ENCODE assay signal across 20 cellular contexts in the genomic region with DNA sequence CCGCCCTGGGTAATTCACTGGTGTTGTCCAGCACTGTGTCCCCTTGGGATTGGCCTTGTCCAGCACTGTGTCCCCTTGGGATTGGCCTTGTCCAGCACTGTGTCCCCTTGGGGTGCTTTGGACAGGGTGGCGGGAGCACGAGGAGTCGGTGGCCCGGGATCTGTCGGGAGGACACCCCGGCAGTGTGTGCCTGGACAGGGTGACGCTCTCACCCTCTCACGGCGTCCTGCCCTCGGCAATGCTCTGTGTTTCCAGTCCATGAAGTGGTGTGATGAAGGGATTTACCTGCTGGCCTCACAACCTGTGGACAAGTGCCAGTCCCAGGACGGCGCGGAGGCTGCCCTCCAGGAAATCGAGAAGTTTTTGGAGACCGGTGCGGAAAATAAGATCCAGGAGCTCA. TPM values are rescaled to one million over a fixed set of nuclear protein-coding genes. Genes with fewer than 3 reads are reported as not detected.
DNase-seq lines count a peak whose midpoint lies in the region; ATAC-seq, FAIRE-seq and TF ChIP-seq lines count a peak whose summit lies in the region.
"Had no signal": no experiment of that assay in that cellular context is flagged by ENCODE, and none has a peak within 500 bp of the region (broad histone marks: within the 10 kb centered on the region; RNA-seq: fewer than 3 reads in every experiment).

No MANE protein-coding gene starts in this region.

- CTCF ChIA-PET in naive thymus-derived CD4-positive, alpha-beta T cell (lab: Charles Lee) = no interaction called here

- H3K27ac Mint-ChIP-seq in T-helper 17 cell (peak overlapping the region; percentile 11), chondrocyte (ENCODE audit: unreplicated experiment) (no peak overlapping the region)
- H3K27ac Mint-ChIP-seq in naive thymus-derived CD4-positive, alpha-beta T cell = peak overlapping the region in 1 of 9 donors; percentile 6
- H3K27ac Mint-ChIP-seq: CD4-positive, CD25-positive, alpha-beta regulatory T cell had no signal

- H3K27me3 Mint-ChIP-seq in T-helper 17 cell (no peaks in the 10 kb centered on the region), chondrocyte (ENCODE audit: low read depth) (peaks cover 3% of the 10 kb centered on the region)
- H3K27me3 Mint-ChIP-seq in naive thymus-derived CD4-positive, alpha-beta T cell = no peaks in the 10 kb centered on the region
- H3K27me3 Mint-ChIP-seq: CD4-positive, CD25-positive, alpha-beta regulatory T cell had no signal

- H3K4me3 Mint-ChIP-seq in T-helper 17 cell (peak overlapping the region; percentile 36), chondrocyte (ENCODE audit: unreplicated experiment) (no peak overlapping the region)
- H3K4me3 Mint-ChIP-seq in naive thymus-derived CD4-positive, alpha-beta T cell = no peak overlapping the region
- H3K4me3 Mint-ChIP-seq: CD4-positive, CD25-positive, alpha-beta regulatory T cell had no signal

- no peaks in the 10 kb centered on the region for H3K27me3 ChIP-seq in naive thymus-derived CD4-positive, alpha-beta T cell (ENCODE audit: control insufficient read depth in 2 of 2, insufficient read depth in 2 of 2, low read length in 2 of 2)

- H3K36me3 ChIP-seq in naive thymus-derived CD4-positive, alpha-beta T cell (ENCODE audit: control insufficient read depth in 2 of 3, insufficient read depth in 3 of 3, low read length in 3 of 3) = peaks cover 0 to 56% (median 0%) of the 10 kb centered on the region in 3 experiments

- TF ChIP-seq CTCF in chondrocyte (IDR thresholded peaks at IDR 0.05) = no peak

- POLR2A ChIA-PET in naive thymus-derived CD4-positive, alpha-beta T cell (lab: Charles Lee) = no interaction called here

- no peak overlapping the region for H3K4me3 ChIP-seq in naive thymus-derived CD4-positive, alpha-beta T cell (ENCODE audit: low read length)

- no peaks in the 10 kb centered on the region for H3K9me3 ChIP-seq in T-helper 17 cell (ENCODE audit: control insufficient read depth, low read length, poor library complexity, severe bottlenecking)
- H3K9me3 ChIP-seq in naive thymus-derived CD4-positive, alpha-beta T cell (ENCODE audit: control insufficient read depth in 2 of 3, low read length in 3 of 3) = no peaks in the 10 kb centered on the region

- intact Hi-C loops in naive thymus-derived CD4-positive, alpha-beta T cell (cut with micrococcal nuclease) = no loop called here

- DNase-seq in T-helper 17 cell (no peak), chondrocyte (ENCODE audit: low spot score) (peak; percentile 92), substantia nigra (lab: John Stamatoyannopoulos, UW) (no peak), anterior cingulate cortex (lab: John Stamatoyannopoulos, UW) (no peak), NCI-H82 treated with DMSO at 0.1 percent for 48 hours (lab: John Stamatoyannopoulos, UW; ENCODE audit: unreplicated experiment) (no peak), GM19239 (ENCODE audit: insufficient read length, low spot score) (no peak)
- no peak for DNase-seq in naive thymus-derived CD4-positive, alpha-beta T cell
- DNase-seq: CD4-positive, CD25-positive, alpha-beta regulatory T cell; EL; GF-D8; H7; Kasumi-1; NCI-H1417; NCI-H1694 treated with DMSO at 0.1 percent for 48 hours; NCI-H2081 treated with DMSO at 0.1 percent for 48 hours; NCI-H2171 treated with DMSO at 0.1 percent for 48 hours; NCI-H524 treated with DMSO at 0.1 percent for 48 hours; NCI-H82; SHP77 treated with DMSO at 0.1 percent for 48 hours had no signal

- H3K9me3 Mint-ChIP-seq in chondrocyte (ENCODE audit: low read depth) = peaks cover 15% of the 10 kb centered on the region
- peaks cover 0 to 10% (median 0%) of the 10 kb centered on the region in 11 donors for H3K9me3 Mint-ChIP-seq in naive thymus-derived CD4-positive, alpha-beta T cell

- H3K27ac ChIP-seq in naive thymus-derived CD4-positive, alpha-beta T cell (ENCODE audit: low read depth, low read length) = no peak overlapping the region
- peak overlapping the region; percentile 6 for H3K27ac ChIP-seq in substantia nigra (ENCODE audit: low read depth, low read length, poor library complexity, severe bottlenecking)

- no peak for ATAC-seq in T-helper 17 cell
- ATAC-seq in naive thymus-derived CD4-positive, alpha-beta T cell = peak; percentile 24

- H3K36me3 Mint-ChIP-seq in T-helper 17 cell (ENCODE audit: low read depth) (peaks cover 6% of the 10 kb centered on the region), chondrocyte (ENCODE audit: low read depth) (peaks cover 7% of the 10 kb centered on the region)
- peaks cover 0 to 53% (median 30%) of the 10 kb centered on the region in 5 donors for H3K36me3 Mint-ChIP-seq in naive thymus-derived CD4-positive, alpha-beta T cell

- no peak for FAIRE-seq in GM19239 (lab: Jason Lieb, UNC)

- H3K4me1 ChIP-seq in naive thymus-derived CD4-positive, alpha-beta T cell (ENCODE audit: control insufficient read depth in 2 of 2, insufficient read depth in 2 of 2, low read length in 2 of 2) = no peaks in the 10 kb centered on the region

- peaks cover 2% of the 10 kb centered on the region for H3K4me1 Mint-ChIP-seq in T-helper 17 cell
- no peaks in the 10 kb centered on the region for H3K4me1 Mint-ChIP-seq in chondrocyte (ENCODE audit: low read depth)
- H3K4me1 Mint-ChIP-seq in naive thymus-derived CD4-positive, alpha-beta T cell = no peaks in the 10 kb centered on the region

RNA-seq across cellular contexts. Expression of a gene that starts 29.9 kb away (rescaled TPM):
- total RNA-seq in T-helper 17 cell = not detected
- total RNA-seq in chondrocyte = 0.34 to 0.85 TPM (median 0.60 TPM) in 3 replicates
- total RNA-seq in naive thymus-derived CD4-positive, alpha-beta T cell = under 1 TPM in 1 of 5 experiments, not detected in 4; 0.40 TPM
- polyA plus RNA-seq in naive thymus-derived CD4-positive, alpha-beta T cell = not detected
- total RNA-seq: CD4-positive, CD25-positive, alpha-beta regulatory T cell; MCF 10A had no signal
- polyA plus RNA-seq: CD4-positive, CD25-positive, alpha-beta regulatory T cell had no signal

RNA-seq across cellular contexts. Expression of a gene that starts 46.9 kb away (rescaled TPM):
- not detected for total RNA-seq in T-helper 17 cell
- 1.9 to 2.0 TPM in 2 of 3 replicates, not detected in the other for total RNA-seq in chondrocyte
- total RNA-seq in naive thymus-derived CD4-positive, alpha-beta T cell = not detected
- polyA plus RNA-seq in naive thymus-derived CD4-positive, alpha-beta T cell = not detected
- total RNA-seq: CD4-positive, CD25-positive, alpha-beta regulatory T cell; MCF 10A had no signal
